8 cellular contexts compared by ENCODE assay signal in the genomic region with DNA sequence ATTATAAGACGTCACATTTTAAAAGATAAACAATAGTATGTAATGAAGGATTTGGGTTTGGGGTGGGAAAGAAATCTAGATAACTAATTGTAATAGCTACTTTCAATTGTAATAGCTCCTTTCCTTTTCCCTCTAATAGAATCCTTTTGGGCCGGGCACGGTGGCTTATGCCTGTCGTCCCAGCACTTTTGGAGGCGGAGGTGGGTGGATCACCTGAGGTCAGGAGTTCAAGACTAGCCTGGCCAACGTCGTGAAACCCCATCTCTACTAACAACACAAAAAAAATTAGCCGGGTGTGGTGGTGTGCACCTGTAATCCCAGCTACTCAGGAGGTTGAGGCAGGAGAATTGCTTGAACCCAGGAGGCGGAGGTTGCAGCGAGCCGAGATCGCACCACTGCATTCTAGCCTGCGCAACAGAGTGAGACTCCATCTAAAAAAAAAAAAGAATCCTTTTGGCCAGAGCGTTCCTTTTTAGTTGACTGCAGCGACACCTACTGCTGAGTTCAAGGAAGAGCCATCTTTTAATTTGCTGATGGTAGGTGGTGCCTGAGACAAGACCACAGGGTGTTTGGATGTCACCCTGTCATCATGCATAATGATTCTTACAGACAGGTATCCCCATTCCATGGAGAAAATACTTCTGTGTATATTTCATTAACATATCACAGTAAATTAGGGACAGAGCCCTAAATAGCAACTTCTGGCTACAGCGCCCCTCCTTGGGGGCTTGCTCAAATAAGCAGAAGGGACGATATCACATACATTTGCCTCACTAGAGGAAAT.
DNase-seq lines count a peak whose midpoint lies in the region; ATAC-seq and TF ChIP-seq lines count a peak whose summit lies in the region.

No MANE protein-coding gene starts in this region.

- no peak overlapping the region for H3K27ac ChIP-seq in CD8-positive, alpha-beta T cell (ENCODE audit: low read depth, low read length)
- no peak overlapping the region for H3K27ac ChIP-seq in neural progenitor cell

- no peaks in the 10 kb centered on the region for H3K27me3 ChIP-seq in CD8-positive, alpha-beta T cell (ENCODE audit: insufficient read depth, low read length)
- H3K27me3 ChIP-seq in neural progenitor cell = no peaks in the 10 kb centered on the region

- no peak overlapping the region for H2AFZ ChIP-seq in neural progenitor cell (replicated peaks)

- no peaks in the 10 kb centered on the region for H4K20me1 ChIP-seq in neural progenitor cell (ENCODE audit: low read depth)

- H3K9me3 Mint-ChIP-seq in CD8-positive, alpha-beta T cell = no peaks in the 10 kb centered on the region
- H3K9me3 Mint-ChIP-seq in activated CD8-positive, alpha-beta T cell treated with anti-CD3 and anti-CD28 coated beads, Interleukin-2, amount 10 ng/mL, durations not matched to agents 7 days and 5 days (ENCODE audit: insufficient read depth) = no peaks in the 10 kb centered on the region
- H3K9me3 Mint-ChIP-seq in neural progenitor cell = no peaks in the 10 kb centered on the region

- H3K9me3 ChIP-seq in CD8-positive, alpha-beta T cell (ENCODE audit: low read length) = no peaks in the 10 kb centered on the region
- H3K9me3 ChIP-seq in neural progenitor cell (ENCODE audit: low read depth) = no peaks in the 10 kb centered on the region

- H3K4me1 Mint-ChIP-seq in CD8-positive, alpha-beta T cell (ENCODE audit: low read depth) = no peaks in the 10 kb centered on the region
- no peaks in the 10 kb centered on the region for H3K4me1 Mint-ChIP-seq in activated CD8-positive, alpha-beta T cell treated with anti-CD3 and anti-CD28 coated beads, Interleukin-2, amount 10 ng/mL, durations not matched to agents 7 days and 5 days (ENCODE audit: low read depth)
- no peaks in the 10 kb centered on the region for H3K4me1 Mint-ChIP-seq in neural progenitor cell

- H3K9ac ChIP-seq in neural progenitor cell = no peak overlapping the region

- H3F3A ChIP-seq in neural progenitor cell (ENCODE audit: low read depth) = no peaks in the 10 kb centered on the region

- peak in 6 of 7 experiments; percentile 1 to 31 (median 16) for DNase-seq in CD8-positive, alpha-beta T cell
- DNase-seq in GM19240 (ENCODE audit: insufficient read length, low spot score) = peak; percentile 45
- peak; percentile 42 for DNase-seq in HK-2 (ENCODE audit: unreplicated experiment)
- DNase-seq in NCI-H526 (lab: John Stamatoyannopoulos, UW) = peak; percentile 26 to 81
- peak; percentile 68 for DNase-seq in activated CD8-positive, alpha-beta T cell treated with anti-CD3 and anti-CD28 coated beads, Interleukin-2, amount 10 ng/mL, durations not matched to agents 7 days and 5 days
- DNase-seq in fibroblast of the conjunctiva (ENCODE audit: low read depth) = peak; percentile 66
- peak; percentile 77 for DNase-seq in neural progenitor cell (ENCODE audit: low spot score)
- DNase-seq in ureter (ENCODE audit: low spot score) = peak; percentile 54

- no peak overlapping the region for H3K27ac Mint-ChIP-seq in CD8-positive, alpha-beta T cell
- no peak overlapping the region for H3K27ac Mint-ChIP-seq in activated CD8-positive, alpha-beta T cell treated with anti-CD3 and anti-CD28 coated beads, Interleukin-2, amount 10 ng/mL, durations not matched to agents 7 days and 5 days
- H3K27ac Mint-ChIP-seq in neural progenitor cell = no peak overlapping the region

- H3K36me3 Mint-ChIP-seq in CD8-positive, alpha-beta T cell = no peaks in the 10 kb centered on the region
- H3K36me3 Mint-ChIP-seq in activated CD8-positive, alpha-beta T cell treated with anti-CD3 and anti-CD28 coated beads, Interleukin-2, amount 10 ng/mL, durations not matched to agents 7 days and 5 days (ENCODE audit: low read depth) = no peaks in the 10 kb centered on the region
- H3K36me3 Mint-ChIP-seq in neural progenitor cell = no peaks in the 10 kb centered on the region

- intact Hi-C loops in CD8-positive, alpha-beta T cell (cut with DNase I, micrococcal nuclease) = loop anchor here (2.0 to 10.0 kb wide), 4 partner anchors 585 to 1582 kb away; no protein-coding TSS in a partner anchor

- H3K4me1 ChIP-seq in CD8-positive, alpha-beta T cell (ENCODE audit: insufficient read depth, low read length) = no peaks in the 10 kb centered on the region
- H3K4me1 ChIP-seq in neural progenitor cell = no peaks in the 10 kb centered on the region

- ATAC-seq in CD8-positive, alpha-beta T cell = peak; percentile 69
- peak; percentile 75 for ATAC-seq in activated CD8-positive, alpha-beta T cell treated with anti-CD3 and anti-CD28 coated beads, Interleukin-2, amount 10 ng/mL, durations not matched to agents 7 days and 5 days

- H3K4me2 ChIP-seq in neural progenitor cell = peak overlapping the region; percentile 36

- H3K79me2 ChIP-seq in neural progenitor cell (ENCODE audit: low read depth) = no peaks in the 10 kb centered on the region

- CTCF ChIA-PET in CD8-positive, alpha-beta T cell (lab: Charles Lee) = interaction anchor here (0.7 to 2.2 kb wide), 9 partner anchors 11 to 97 kb away, joined by 3 to 14 read pairs (median 3); no protein-coding TSS in a partner anchor
- CTCF ChIA-PET in activated CD8-positive, alpha-beta T cell treated with anti-CD3 and anti-CD28 coated beads, Interleukin-2, amount 10 ng/mL, durations not matched to agents 7 days and 5 days (lab: Charles Lee) = interaction anchor here (0.7 to 1.4 kb wide), 6 partner anchors 13 to 587 kb away, joined by 3 to 7 read pairs (median 4); no protein-coding TSS in a partner anchor

- peak; percentile 56 for TF ChIP-seq CTCF in CD8-positive, alpha-beta T cell (IDR thresholded peaks at IDR 0.05)
- peak; percentile 82 for TF ChIP-seq CTCF in neural progenitor cell (IDR thresholded peaks at IDR 0.05)

- peaks cover 11% of the 10 kb centered on the region for H3K27me3 Mint-ChIP-seq in CD8-positive, alpha-beta T cell (ENCODE audit: low read depth)
- peaks cover 2% of the 10 kb centered on the region for H3K27me3 Mint-ChIP-seq in activated CD8-positive, alpha-beta T cell treated with anti-CD3 and anti-CD28 coated beads, Interleukin-2, amount 10 ng/mL, durations not matched to agents 7 days and 5 days (ENCODE audit: low read depth)
- no peaks in the 10 kb centered on the region for H3K27me3 Mint-ChIP-seq in neural progenitor cell (ENCODE audit: insufficient read depth, low read depth)

- no peaks in the 10 kb centered on the region for H3K36me3 ChIP-seq in CD8-positive, alpha-beta T cell (ENCODE audit: insufficient read depth, low read length)
- no peaks in the 10 kb centered on the region for H3K36me3 ChIP-seq in neural progenitor cell

- POLR2A ChIA-PET in CD8-positive, alpha-beta T cell (lab: Charles Lee) = no interaction called here
- POLR2A ChIA-PET in activated CD8-positive, alpha-beta T cell treated with anti-CD3 and anti-CD28 coated beads, Interleukin-2, amount 10 ng/mL, durations not matched to agents 7 days and 5 days (lab: Charles Lee) = no interaction called here

- H3K4me3 Mint-ChIP-seq in CD8-positive, alpha-beta T cell = peak overlapping the region; percentile 16
- H3K4me3 Mint-ChIP-seq in activated CD8-positive, alpha-beta T cell treated with anti-CD3 and anti-CD28 coated beads, Interleukin-2, amount 10 ng/mL, durations not matched to agents 7 days and 5 days = no peak overlapping the region
- H3K4me3 Mint-ChIP-seq in neural progenitor cell = no peak overlapping the region

- H3K4me3 ChIP-seq in CD8-positive, alpha-beta T cell (ENCODE audit: low read depth, low read length) = no peak overlapping the region
- no peak overlapping the region for H3K4me3 ChIP-seq in neural progenitor cell

Comparison
In these comparisons a context has a peak if more than half of its experiments do, and no peak if none do; other contexts are left out.
1. DNase-seq: peak in every context shown above with its lines; median percentile 77 in neural progenitor cell; 68 in activated CD8-positive, alpha-beta T cell treated with anti-CD3 and anti-CD28 coated beads, Interleukin-2, amount 10 ng/mL, durations not matched to agents 7 days and 5 days; 66 in fibroblast of the conjunctiva; 54 in ureter; 54 in NCI-H526; 45 in GM19240; 42 in HK-2; 16 in CD8-positive, alpha-beta T cell.